8 cellular contexts compared by ENCODE assay signal in the genomic region with DNA sequence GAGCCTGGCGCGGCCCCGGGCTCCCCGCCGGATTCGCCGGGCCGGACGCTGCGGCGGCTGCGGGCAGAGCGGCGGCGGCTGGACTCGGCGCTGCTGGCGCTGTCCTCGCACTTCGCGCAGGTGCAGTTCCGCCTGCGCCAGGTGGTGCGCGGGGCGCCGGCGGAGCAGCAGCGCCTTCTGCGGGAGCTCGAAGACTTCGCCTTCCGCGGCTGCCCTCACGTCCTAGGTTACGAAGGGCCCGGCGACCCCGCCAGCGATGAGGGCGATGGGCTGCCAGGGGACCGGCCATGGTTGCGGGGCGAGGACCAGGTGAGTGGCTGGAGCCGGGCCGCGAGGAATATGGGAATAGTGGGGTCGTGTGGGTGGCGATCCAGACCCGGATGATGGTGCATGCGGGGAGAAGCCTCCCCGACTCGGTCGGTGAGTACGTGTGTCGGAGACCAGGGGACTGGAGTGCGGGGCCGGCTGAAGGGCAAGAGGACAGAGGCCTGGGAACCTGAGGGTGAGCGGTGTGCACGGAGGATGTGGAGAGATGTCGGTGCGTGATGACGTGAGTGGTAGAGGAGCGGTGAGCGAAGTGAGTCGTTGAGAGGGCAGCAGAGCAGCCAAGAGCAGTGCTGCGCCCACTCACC. TPM values are rescaled to one million over a fixed set of nuclear protein-coding genes. Genes with fewer than 3 reads are reported as not detected.
DNase-seq lines count a peak whose midpoint lies in the region; ATAC-seq, FAIRE-seq and TF ChIP-seq lines count a peak whose summit lies in the region.

No MANE protein-coding gene starts in this region.

- no peaks in the 10 kb centered on the region for H3K27me3 ChIP-seq in K562 (ENCODE audit: control insufficient read depth in 2 of 2, insufficient read depth in 2 of 2, low read length in 2 of 2)

- H2AFZ ChIP-seq in K562 (ENCODE audit: low read depth, low read length): peak overlapping the region; percentile 98

- H3K27ac ChIP-seq in K562 (ENCODE audit: extremely low read depth, low read depth, low read length): peak overlapping the region; percentile 92

- peak; percentile 27 to 78 (median 51); a peak in 4 of 6 replicates for TF ChIP-seq CTCF in K562 (IDR thresholded peaks at IDR 0.05 in 2 of 3, conservative IDR thresholded peaks at IDR 0.05 in 1 of 3; ENCODE audit: insufficient read depth in 2 of 3, low read depth in 1 of 3, low read length in 3 of 3)

- H3K36me3 ChIP-seq in K562 (ENCODE audit: control insufficient read depth, insufficient read depth, low read length): peaks cover 32% of the 10 kb centered on the region

- TSS peak; percentile 68 for BruUV-seq in K562 (replicated peaks; lab: Mats Ljungman, UMichigan)

- no peaks in the 10 kb centered on the region for H4K20me1 ChIP-seq in K562 (replicated peaks; ENCODE audit: control insufficient read depth, insufficient read depth, low read length)

- H3K9me3 ChIP-seq in K562 (replicated peaks; ENCODE audit: control insufficient read depth, insufficient read depth, low read depth, low read length): no peaks in the 10 kb centered on the region

- H3K4me3 ChIP-seq in K562: peak overlapping the region; percentile 92

- TF ChIP-seq RAD21 in K562 (CRISPR knock-in tag; conservative IDR thresholded peaks at IDR 0.05 in 1 of 2, IDR thresholded peaks at IDR 0.05 in 1 of 2): peak in 1 of 2 experiments; percentile 61; a peak in 2 of 4 replicates

- peak; percentile 70 for FAIRE-seq in K562 (lab: Jason Lieb, UNC)

- TF ChIP-seq EP300 in K562 (IDR thresholded peaks at IDR 0.05; ENCODE audit: low read length): no peak

- ATAC-seq in K562: peak; percentile 82
- ATAC-seq in GM21367 (IDR thresholded peaks at IDR 0.05; ENCODE audit: unreplicated experiment): no peak

- in situ Hi-C loops in K562 (cut with MboI): no loop called here

- peak overlapping the region; percentile 84 to 97 for H3K9ac ChIP-seq in K562 (ENCODE audit: insufficient read depth in 1 of 2, low read depth in 2 of 2, low read length in 2 of 2)

- no peaks in the 10 kb centered on the region for H3K9me1 ChIP-seq in K562 (ENCODE audit: control insufficient read depth, insufficient read depth, low read length)

- peak; percentile 57; the same call in 1 of the 2 replicates for TF ChIP-seq POLR2A in K562 (conservative IDR thresholded peaks at IDR 0.05)

- POLR2A ChIA-PET in HEK293T (lab: Yijun Ruan, JAX): interaction anchor here (5.0 kb wide), 1 partner anchor 17 kb away, joined by 32 read pairs; the partner anchor contains the start of gene RPL27
- POLR2A ChIA-PET in K562 (lab: Yijun Ruan, JAX): interaction anchor here (0.6 to 3.8 kb wide), 3 partner anchors 12 to 17 kb away, joined by 3 to 13 read pairs (median 4); partner anchors contain the start of genes AARSD1 and RPL27

- peaks cover 52% of the 10 kb centered on the region for H3K79me2 ChIP-seq in K562 (ENCODE audit: control insufficient read depth, insufficient read depth, low read length)

- 1% methylated on average over 64 of the region's 67 CpGs for WGBS in K562 (ENCODE audit: insufficient coverage, low coverage, missing lambda C conversion rate)

- CTCF ChIA-PET in HEK293T (lab: Yijun Ruan, JAX): interaction anchor here (1.8 kb wide), 1 partner anchor 17 kb away, joined by 9 read pairs; the partner anchor contains the start of gene RPL27
- CTCF ChIA-PET in K562 (lab: Yijun Ruan, JAX; ENCODE audit: low intra/inter-chr PET ratio): interaction anchor here (1.0 to 2.7 kb wide), 2 partner anchors 138 to 403 kb away, joined by 4 to 20 read pairs; partner anchors contain the start of gene PSMC3IP

- H3K4me1 ChIP-seq in K562 (replicated peaks in 1 of 2; ENCODE audit: control insufficient read depth in 2 of 2, insufficient read depth in 2 of 2, low read length in 2 of 2): peaks cover 20 to 26% of the 10 kb centered on the region in 2 experiments; a peak in 4 of 5 replicates

- DNase-seq in GM03348 (ENCODE audit: low spot score): peak; percentile 51
- peak; percentile 63 for DNase-seq in HEK293T (ENCODE audit: extremely low spot score)
- DNase-seq in NCI-H1092 treated with DMSO at 0.1 percent for 48 hours (lab: John Stamatoyannopoulos, UW): peak; percentile 51
- peak; percentile 52 for DNase-seq in UCSD-AML1 (lab: John Stamatoyannopoulos, UW; ENCODE audit: unreplicated experiment)
- peak; percentile 61 to 81 (median 66) for DNase-seq in K562 (ENCODE audit: extremely low read depth in 1 of 4, low spot score in 3 of 4)
- peak; percentile 73 for DNase-seq in iPS-NIHi7 (ENCODE audit: extremely low spot score)
- peak; percentile 28 to 68 for DNase-seq in stimulated activated CD4-positive, alpha-beta T cell treated with anti-CD3 and anti-CD28 coated beads, Interleukin-12 subunit alpha, Interleukin-12 subunit beta, amount 100 ng/mL, for 24 hours (ENCODE audit: low read depth in 2 of 2)

- intact Hi-C loops in K562 (cut with micrococcal nuclease): no loop called here

- H3K4me2 ChIP-seq in K562 (ENCODE audit: insufficient read depth, low read length): peak overlapping the region; percentile 99

RNA-seq across cellular contexts. Expression of gene RUNDC1, which starts 0.5 kb away (rescaled TPM):
- total RNA-seq in K562 (2011; cell fraction: chromatin; rRNA removed; ENCODE audit: low replicate concordance): 45.7 and 57.8 TPM in 2 replicates
- 36.1 and 40.2 TPM in 2 replicates for total RNA-seq in K562 (2011; cell fraction: nucleolus; rRNA removed)
- total RNA-seq in K562 (2011; cell fraction: nucleoplasm; rRNA removed): 40.8 and 43.7 TPM in 2 replicates
- total RNA-seq in K562 (2014; rRNA removed) (9.4 and 12.0 TPM in 2 replicates), K562 (2014; rRNA removed; fragmentation: Illumina TruSeq; extraction: Trizol) (6.3 and 6.6 TPM in 2 replicates), K562 (2015; rRNA removed; fragmentation: Illumina TruSeq; extraction: Trizol) (9.0 and 9.4 TPM in 2 replicates), K562 (2021) (11.1 and 12.5 TPM in 2 replicates)
- polyA plus RNA-seq in K562 (2011; rRNA removed) (8.1 and 10.5 TPM in 2 replicates), K562 (2014; fragmentation: Illumina TruSeq; extraction: Trizol) (10.5 and 12.6 TPM in 2 replicates), K562 (2014; fragmentation: Nextera tagmentation; extraction: Ambion mirVana) (1 to 10 TPM; 3.4 to 3.6 TPM), K562 (2014; rRNA removed) (8.3 and 8.8 TPM in 2 replicates)
- 5.6 and 8.2 TPM in 2 replicates for polyA plus RNA-seq in K562 (2011; cell fraction: cytosol; rRNA removed)
- polyA plus RNA-seq in K562 (2011; cell fraction: nucleus; rRNA removed): 7.3 and 11.3 TPM in 2 replicates
- 10.6 and 11.1 TPM in 2 replicates for polyA plus RNA-seq in K562 (2012)
- 12.3 and 18.9 TPM in 2 replicates for polyA minus RNA-seq in K562 (2011; rRNA and poly(A)+ RNA removed)
- polyA minus RNA-seq in K562 (2011; cell fraction: cytosol; rRNA and poly(A)+ RNA removed): 4.2 and 8.2 TPM in 2 replicates
- polyA minus RNA-seq in K562 (2011; cell fraction: nucleus; rRNA and poly(A)+ RNA removed): 5.3 and 8.8 TPM in 2 replicates

RNA-seq across cellular contexts. Expression of gene PTGES3L, which starts 1.0 kb away (rescaled TPM):
- total RNA-seq in K562 (2011; cell fraction: chromatin; rRNA removed; ENCODE audit: low replicate concordance): 29.7 and 49.0 TPM in 2 replicates
- 21.0 and 22.5 TPM in 2 replicates for total RNA-seq in K562 (2011; cell fraction: nucleolus; rRNA removed)
- total RNA-seq in K562 (2011; cell fraction: nucleoplasm; rRNA removed): 22.1 and 38.2 TPM in 2 replicates
- total RNA-seq in K562 (2014; rRNA removed) (6.0 and 12.2 TPM in 2 replicates), K562 (2014; rRNA removed; fragmentation: Illumina TruSeq; extraction: Trizol) (8.8 and 9.0 TPM in 2 replicates), K562 (2015; rRNA removed; fragmentation: Illumina TruSeq; extraction: Trizol) (6.8 and 7.8 TPM in 2 replicates), K562 (2021) (8.2 and 9.6 TPM in 2 replicates)
- polyA plus RNA-seq in K562 (2011; rRNA removed) (5.5 and 7.7 TPM in 2 replicates), K562 (2014; fragmentation: Illumina TruSeq; extraction: Trizol) (11.8 and 12.1 TPM in 2 replicates), K562 (2014; fragmentation: Nextera tagmentation; extraction: Ambion mirVana) (10 to 100 TPM; 11.5 to 16.0 TPM), K562 (2014; rRNA removed) (10.9 and 14.5 TPM in 2 replicates)
- 5.1 and 7.1 TPM in 2 replicates for polyA plus RNA-seq in K562 (2011; cell fraction: cytosol; rRNA removed)
- polyA plus RNA-seq in K562 (2011; cell fraction: nucleus; rRNA removed): 8.0 and 9.9 TPM in 2 replicates
- polyA plus RNA-seq in K562 (2012): 10.0 and 17.2 TPM in 2 replicates
- 5.8 and 9.6 TPM in 2 replicates for polyA minus RNA-seq in K562 (2011; rRNA and poly(A)+ RNA removed)
- polyA minus RNA-seq in K562 (2011; cell fraction: cytosol; rRNA and poly(A)+ RNA removed): 3.7 and 6.1 TPM in 2 replicates
- polyA minus RNA-seq in K562 (2011; cell fraction: nucleus; rRNA and poly(A)+ RNA removed): 6.6 and 7.0 TPM in 2 replicates

RNA-seq across cellular contexts. Expression of gene AARSD1, which starts 16.6 kb away (rescaled TPM):
- total RNA-seq in K562 (2011; cell fraction: chromatin; rRNA removed; ENCODE audit: low replicate concordance): 277 and 420 TPM in 2 replicates
- total RNA-seq in K562 (2011; cell fraction: nucleolus; rRNA removed): 213 and 237 TPM in 2 replicates
- total RNA-seq in K562 (2011; cell fraction: nucleoplasm; rRNA removed): 221 and 229 TPM in 2 replicates
- total RNA-seq in K562 (2014; rRNA removed) (65.3 and 68.6 TPM in 2 replicates), K562 (2014; rRNA removed; fragmentation: Illumina TruSeq; extraction: Trizol) (57.8 and 61.9 TPM in 2 replicates), K562 (2015; rRNA removed; fragmentation: Illumina TruSeq; extraction: Trizol) (56.9 and 57.4 TPM in 2 replicates), K562 (2021) (56.8 and 60.7 TPM in 2 replicates)
- polyA plus RNA-seq in K562 (2011; rRNA removed) (58.1 and 98.5 TPM in 2 replicates), K562 (2014; fragmentation: Illumina TruSeq; extraction: Trizol) (67.8 and 75.1 TPM in 2 replicates), K562 (2014; fragmentation: Nextera tagmentation; extraction: Ambion mirVana) (10 to 100 TPM; 51.7 to 91.5 TPM), K562 (2014; rRNA removed) (96.2 and 97.9 TPM in 2 replicates)
- polyA plus RNA-seq in K562 (2011; cell fraction: cytosol; rRNA removed): 45.3 and 56.2 TPM in 2 replicates
- 109 and 138 TPM in 2 replicates for polyA plus RNA-seq in K562 (2011; cell fraction: nucleus; rRNA removed)
- polyA plus RNA-seq in K562 (2012): 59.7 and 71.1 TPM in 2 replicates
- 52.6 and 91.8 TPM in 2 replicates for polyA minus RNA-seq in K562 (2011; rRNA and poly(A)+ RNA removed)
- 19.5 and 27.7 TPM in 2 replicates for polyA minus RNA-seq in K562 (2011; cell fraction: cytosol; rRNA and poly(A)+ RNA removed)
- polyA minus RNA-seq in K562 (2011; cell fraction: nucleus; rRNA and poly(A)+ RNA removed): 52.2 and 56.8 TPM in 2 replicates

RNA-seq across cellular contexts. Expression of gene RPL27, which starts 17.3 kb away (rescaled TPM):
- total RNA-seq in K562 (2011; cell fraction: chromatin; rRNA removed; ENCODE audit: low replicate concordance): 253 and 412 TPM in 2 replicates
- total RNA-seq in K562 (2011; cell fraction: nucleolus; rRNA removed): 1,095 and 1,098 TPM in 2 replicates
- total RNA-seq in K562 (2011; cell fraction: nucleoplasm; rRNA removed): 971 and 1,742 TPM in 2 replicates
- total RNA-seq in K562 (2014; rRNA removed) (2,067 and 2,551 TPM in 2 replicates), K562 (2014; rRNA removed; fragmentation: Illumina TruSeq; extraction: Trizol) (2,142 and 2,848 TPM in 2 replicates), K562 (2015; rRNA removed; fragmentation: Illumina TruSeq; extraction: Trizol) (2,702 and 3,023 TPM in 2 replicates), K562 (2021) (1,539 and 1,728 TPM in 2 replicates)
- polyA plus RNA-seq in K562 (2011; rRNA removed) (5,002 and 6,155 TPM in 2 replicates), K562 (2014; fragmentation: Illumina TruSeq; extraction: Trizol) (4,115 and 4,591 TPM in 2 replicates), K562 (2014; fragmentation: Nextera tagmentation; extraction: Ambion mirVana) (1,000 to 10,000 TPM; 3,710 to 4,120 TPM), K562 (2014; rRNA removed) (3,174 and 4,926 TPM in 2 replicates)
- 2,939 and 4,172 TPM in 2 replicates for polyA plus RNA-seq in K562 (2011; cell fraction: cytosol; rRNA removed)
- polyA plus RNA-seq in K562 (2011; cell fraction: nucleus; rRNA removed): 1,268 and 1,390 TPM in 2 replicates
- polyA plus RNA-seq in K562 (2012): 3,200 and 4,932 TPM in 2 replicates
- polyA minus RNA-seq in K562 (2011; rRNA and poly(A)+ RNA removed): 945 and 1,386 TPM in 2 replicates
- polyA minus RNA-seq in K562 (2011; cell fraction: cytosol; rRNA and poly(A)+ RNA removed): 577 and 776 TPM in 2 replicates
- polyA minus RNA-seq in K562 (2011; cell fraction: nucleus; rRNA and poly(A)+ RNA removed): 198 and 385 TPM in 2 replicates

RNA-seq across cellular contexts. Expression of gene IFI35, which starts 25.7 kb away (rescaled TPM):
- total RNA-seq in K562 (2011; cell fraction: chromatin; rRNA removed; ENCODE audit: low replicate concordance): 4.9 and 13.4 TPM in 2 replicates
- 12.0 and 15.2 TPM in 2 replicates for total RNA-seq in K562 (2011; cell fraction: nucleolus; rRNA removed)
- 8.1 and 8.3 TPM in 2 replicates for total RNA-seq in K562 (2011; cell fraction: nucleoplasm; rRNA removed)
- total RNA-seq in K562 (2014; rRNA removed) (11.7 and 13.9 TPM in 2 replicates), K562 (2014; rRNA removed; fragmentation: Illumina TruSeq; extraction: Trizol) (3.9 and 4.7 TPM in 2 replicates), K562 (2015; rRNA removed; fragmentation: Illumina TruSeq; extraction: Trizol) (8.4 and 9.4 TPM in 2 replicates), K562 (2021) (10.6 TPM in 2 replicates)
- polyA plus RNA-seq in K562 (2011; rRNA removed) (5.3 and 7.5 TPM in 2 replicates), K562 (2014; fragmentation: Illumina TruSeq; extraction: Trizol) (11.3 TPM in 2 replicates), K562 (2014; fragmentation: Nextera tagmentation; extraction: Ambion mirVana) (10 to 100 TPM in 1 of 2 experiments, 1 to 10 TPM in 1; 4.4 to 10.2 TPM), K562 (2014; rRNA removed) (12.0 and 13.1 TPM in 2 replicates)
- polyA plus RNA-seq in K562 (2011; cell fraction: cytosol; rRNA removed): 8.4 and 15.8 TPM in 2 replicates
- 8.6 and 12.3 TPM in 2 replicates for polyA plus RNA-seq in K562 (2011; cell fraction: nucleus; rRNA removed)
- polyA plus RNA-seq in K562 (2012): 16.2 and 33.1 TPM in 2 replicates
- 2.5 and 4.1 TPM in 2 replicates for polyA minus RNA-seq in K562 (2011; rRNA and poly(A)+ RNA removed)
- 2.3 and 3.0 TPM in 2 replicates for polyA minus RNA-seq in K562 (2011; cell fraction: cytosol; rRNA and poly(A)+ RNA removed)
- 3.2 and 3.3 TPM in 2 replicates for polyA minus RNA-seq in K562 (2011; cell fraction: nucleus; rRNA and poly(A)+ RNA removed)
